Comparison of ENCODE assay signal across 8 cellular contexts in the genomic region with DNA sequence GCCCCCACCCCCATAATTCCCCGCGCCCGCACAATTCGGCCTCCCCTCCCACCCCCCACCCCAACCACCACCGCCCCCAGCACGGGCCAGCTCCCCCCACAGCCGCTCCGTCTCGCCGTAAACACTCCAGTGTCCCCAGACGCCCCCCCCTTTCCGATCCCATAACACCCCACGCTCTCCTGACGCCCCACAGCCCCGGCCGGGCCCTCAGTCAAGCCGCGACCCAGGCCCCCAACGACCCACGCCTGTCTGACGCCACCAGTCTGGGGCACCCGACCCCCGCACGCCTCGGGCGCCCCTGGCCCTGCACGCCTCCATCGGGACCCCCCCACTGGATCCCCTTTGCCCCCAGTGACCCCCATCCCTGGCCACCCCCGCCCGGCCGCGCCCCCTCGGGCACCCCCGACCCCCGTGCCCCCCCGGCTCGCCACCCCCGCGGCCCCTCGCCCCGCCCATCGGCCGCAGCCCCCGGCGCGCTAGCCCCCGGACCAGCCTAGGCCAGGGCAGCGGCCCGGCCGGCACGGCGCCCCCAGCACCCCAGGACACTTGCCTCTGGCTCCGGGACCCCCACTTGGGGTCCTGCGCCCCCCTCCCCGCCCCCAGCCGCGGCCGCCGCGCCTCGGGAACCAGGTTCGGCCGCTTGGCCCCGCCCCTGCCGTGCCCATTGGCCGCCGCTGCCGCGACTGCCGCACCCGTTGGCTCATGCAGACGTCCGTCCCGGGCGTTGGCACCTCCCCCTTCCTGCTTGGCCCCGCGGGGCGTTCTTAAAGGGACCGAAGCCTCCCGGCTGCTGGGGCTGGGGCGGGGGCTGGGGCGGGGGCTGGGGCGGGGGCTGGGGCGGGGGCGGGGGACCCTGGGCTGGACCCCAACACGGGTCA. TPM values are rescaled to one million over a fixed set of nuclear protein-coding genes. Genes with fewer than 3 reads are reported as not detected.
DNase-seq lines count a peak whose midpoint lies in the region; ATAC-seq and TF ChIP-seq lines count a peak whose summit lies in the region.

A gene (minus strand): TSS at position 638 of the 878 bp plus-strand sequence. CDS start 1,603 bp downstream, outside the sequence.

- H3K36me3 Mint-ChIP-seq in CD14-positive monocyte = peaks cover 28 to 32% of the 10 kb centered on the region in 2 donors

- DNase-seq in CD14-positive monocyte (ENCODE audit: low spot score) (peak; percentile 91), HS-27A (ENCODE audit: low read depth) (peak; percentile 40), NOMO-1 (lab: John Stamatoyannopoulos, UW; ENCODE audit: unreplicated experiment in 2 of 2) (peak; percentile 83 to 93), medulla oblongata (ENCODE audit: extremely low spot score) (peak; percentile 94)
- DNase-seq in effector CD8-positive, alpha-beta T cell (lab: John Stamatoyannopoulos, UW) = peak; percentile 85
- peak; percentile 89 to 96 (median 92) for DNase-seq in stimulated activated CD4-positive, alpha-beta T cell treated with anti-CD3 and anti-CD28 coated beads, TNF-alpha, amount 100 ng/mL, for 4 hours (ENCODE audit: low read depth in 3 of 3)

- H3K27ac Mint-ChIP-seq in CD14-positive monocyte = peak within 1 kb of the TSS; percentile 93 to 98 (median 95)

- peaks cover 0 to 5% (median 0%) of the 10 kb centered on the region in 3 donors for H3K27me3 Mint-ChIP-seq in CD14-positive monocyte (ENCODE audit: low read depth in 3 of 3)

- intact Hi-C loops in CD14-positive monocyte (cut with micrococcal nuclease) = loop anchor here in 1 of 2 donors (5.0 kb wide), 1 partner anchor 34 kb away; no protein-coding TSS in a partner anchor

- no peak for TF ChIP-seq CTCF in CD14-positive monocyte (IDR thresholded peaks at IDR 0.05)

- peaks cover 30% of the 10 kb centered on the region for H3K4me1 Mint-ChIP-seq in CD14-positive monocyte

- CTCF ChIA-PET in activated CD8-positive, alpha-beta memory T cell treated with anti-CD3 and anti-CD28 coated beads for 36 hours (lab: Charles Lee) = interaction anchor here (1.3 to 1.6 kb wide), 3 partner anchors 21 to 45 kb away, joined by 3 to 9 read pairs (median 4); a partner anchor contains a TSS

- ATAC-seq in GM19463 (IDR thresholded peaks at IDR 0.05; ENCODE audit: unreplicated experiment) = peak; percentile 98

- H3K9me3 Mint-ChIP-seq in CD14-positive monocyte = no peaks in the 10 kb centered on the region

- POLR2A ChIA-PET in activated CD8-positive, alpha-beta memory T cell treated with anti-CD3 and anti-CD28 coated beads for 36 hours (lab: Charles Lee) = interaction anchor here (0.8 to 2.2 kb wide), 5 partner anchors 14 to 28 kb away, joined by 3 to 12 read pairs (median 9); a partner anchor contains a TSS

- H3K4me3 Mint-ChIP-seq in CD14-positive monocyte = peak within 1 kb of the TSS; percentile 91

RNA-seq across cellular contexts. Expression of the gene that starts here (rescaled TPM):
- polyA plus RNA-seq in CD14-positive monocyte = 10 to 100 TPM; 78.0 to 81.2 TPM
- total RNA-seq in activated CD8-positive, alpha-beta memory T cell treated with anti-CD3 and anti-CD28 coated beads for 36 hours = 100 to 1,000 TPM; 167 to 168 TPM

Comparison
In these comparisons a context has a peak if more than half of its experiments do, and no peak if none do; other contexts are left out.
1. Peak in every context shown above with its lines: DNase-seq and ATAC-seq.
2. DNase-seq: peak in every context shown above with its lines; median percentile 94 in medulla oblongata; 92 in stimulated activated CD4-positive, alpha-beta T cell treated with anti-CD3 and anti-CD28 coated beads, TNF-alpha, amount 100 ng/mL, for 4 hours; 91 in CD14-positive monocyte; 88 in NOMO-1; 85 in effector CD8-positive, alpha-beta T cell; 40 in HS-27A.